1 cellular context compared by ENCODE assay signal in the genomic region with DNA sequence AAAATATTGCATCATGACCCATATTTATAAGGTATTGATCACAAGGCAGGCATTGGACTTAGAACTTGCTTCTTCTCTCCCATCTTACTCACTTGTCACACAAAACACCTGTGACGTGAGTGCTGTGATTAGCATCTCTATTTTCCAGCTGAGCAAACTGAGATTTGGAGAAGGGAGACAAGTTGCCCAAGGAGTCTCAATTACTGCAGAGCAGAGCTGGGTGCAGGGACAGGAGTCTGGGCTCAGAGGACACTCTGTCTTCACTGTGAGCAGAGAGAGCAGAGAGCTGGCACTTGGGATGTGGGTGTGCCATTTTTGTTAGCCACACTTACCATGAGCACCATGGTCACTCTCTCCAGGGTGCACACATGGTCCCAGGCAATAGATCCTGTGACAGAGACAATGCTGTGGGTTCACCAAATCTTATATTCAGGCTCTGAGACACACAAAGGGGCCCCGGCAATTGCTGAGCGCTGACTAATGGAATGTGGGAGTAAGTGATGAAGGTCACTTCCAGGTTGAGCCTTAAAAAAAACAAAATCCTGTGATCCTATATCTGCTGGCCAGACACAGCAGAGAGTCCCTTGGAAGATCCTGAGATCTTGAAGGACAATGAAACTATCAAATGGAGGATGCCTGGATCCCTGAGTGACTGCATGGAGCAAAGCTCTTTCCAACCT.
A peak's percentile ranks its signal among the peaks of the same experiment; 100 is the strongest.
TF ChIP-seq lines count a peak whose summit lies in the region.

No MANE protein-coding gene starts in this region.

TF ChIP-seq in K562, 482 proteins besides CTCF, POLR2A, EP300 and RAD21 (continued from another document):
- TF ChIP-seq, protein P1, sequence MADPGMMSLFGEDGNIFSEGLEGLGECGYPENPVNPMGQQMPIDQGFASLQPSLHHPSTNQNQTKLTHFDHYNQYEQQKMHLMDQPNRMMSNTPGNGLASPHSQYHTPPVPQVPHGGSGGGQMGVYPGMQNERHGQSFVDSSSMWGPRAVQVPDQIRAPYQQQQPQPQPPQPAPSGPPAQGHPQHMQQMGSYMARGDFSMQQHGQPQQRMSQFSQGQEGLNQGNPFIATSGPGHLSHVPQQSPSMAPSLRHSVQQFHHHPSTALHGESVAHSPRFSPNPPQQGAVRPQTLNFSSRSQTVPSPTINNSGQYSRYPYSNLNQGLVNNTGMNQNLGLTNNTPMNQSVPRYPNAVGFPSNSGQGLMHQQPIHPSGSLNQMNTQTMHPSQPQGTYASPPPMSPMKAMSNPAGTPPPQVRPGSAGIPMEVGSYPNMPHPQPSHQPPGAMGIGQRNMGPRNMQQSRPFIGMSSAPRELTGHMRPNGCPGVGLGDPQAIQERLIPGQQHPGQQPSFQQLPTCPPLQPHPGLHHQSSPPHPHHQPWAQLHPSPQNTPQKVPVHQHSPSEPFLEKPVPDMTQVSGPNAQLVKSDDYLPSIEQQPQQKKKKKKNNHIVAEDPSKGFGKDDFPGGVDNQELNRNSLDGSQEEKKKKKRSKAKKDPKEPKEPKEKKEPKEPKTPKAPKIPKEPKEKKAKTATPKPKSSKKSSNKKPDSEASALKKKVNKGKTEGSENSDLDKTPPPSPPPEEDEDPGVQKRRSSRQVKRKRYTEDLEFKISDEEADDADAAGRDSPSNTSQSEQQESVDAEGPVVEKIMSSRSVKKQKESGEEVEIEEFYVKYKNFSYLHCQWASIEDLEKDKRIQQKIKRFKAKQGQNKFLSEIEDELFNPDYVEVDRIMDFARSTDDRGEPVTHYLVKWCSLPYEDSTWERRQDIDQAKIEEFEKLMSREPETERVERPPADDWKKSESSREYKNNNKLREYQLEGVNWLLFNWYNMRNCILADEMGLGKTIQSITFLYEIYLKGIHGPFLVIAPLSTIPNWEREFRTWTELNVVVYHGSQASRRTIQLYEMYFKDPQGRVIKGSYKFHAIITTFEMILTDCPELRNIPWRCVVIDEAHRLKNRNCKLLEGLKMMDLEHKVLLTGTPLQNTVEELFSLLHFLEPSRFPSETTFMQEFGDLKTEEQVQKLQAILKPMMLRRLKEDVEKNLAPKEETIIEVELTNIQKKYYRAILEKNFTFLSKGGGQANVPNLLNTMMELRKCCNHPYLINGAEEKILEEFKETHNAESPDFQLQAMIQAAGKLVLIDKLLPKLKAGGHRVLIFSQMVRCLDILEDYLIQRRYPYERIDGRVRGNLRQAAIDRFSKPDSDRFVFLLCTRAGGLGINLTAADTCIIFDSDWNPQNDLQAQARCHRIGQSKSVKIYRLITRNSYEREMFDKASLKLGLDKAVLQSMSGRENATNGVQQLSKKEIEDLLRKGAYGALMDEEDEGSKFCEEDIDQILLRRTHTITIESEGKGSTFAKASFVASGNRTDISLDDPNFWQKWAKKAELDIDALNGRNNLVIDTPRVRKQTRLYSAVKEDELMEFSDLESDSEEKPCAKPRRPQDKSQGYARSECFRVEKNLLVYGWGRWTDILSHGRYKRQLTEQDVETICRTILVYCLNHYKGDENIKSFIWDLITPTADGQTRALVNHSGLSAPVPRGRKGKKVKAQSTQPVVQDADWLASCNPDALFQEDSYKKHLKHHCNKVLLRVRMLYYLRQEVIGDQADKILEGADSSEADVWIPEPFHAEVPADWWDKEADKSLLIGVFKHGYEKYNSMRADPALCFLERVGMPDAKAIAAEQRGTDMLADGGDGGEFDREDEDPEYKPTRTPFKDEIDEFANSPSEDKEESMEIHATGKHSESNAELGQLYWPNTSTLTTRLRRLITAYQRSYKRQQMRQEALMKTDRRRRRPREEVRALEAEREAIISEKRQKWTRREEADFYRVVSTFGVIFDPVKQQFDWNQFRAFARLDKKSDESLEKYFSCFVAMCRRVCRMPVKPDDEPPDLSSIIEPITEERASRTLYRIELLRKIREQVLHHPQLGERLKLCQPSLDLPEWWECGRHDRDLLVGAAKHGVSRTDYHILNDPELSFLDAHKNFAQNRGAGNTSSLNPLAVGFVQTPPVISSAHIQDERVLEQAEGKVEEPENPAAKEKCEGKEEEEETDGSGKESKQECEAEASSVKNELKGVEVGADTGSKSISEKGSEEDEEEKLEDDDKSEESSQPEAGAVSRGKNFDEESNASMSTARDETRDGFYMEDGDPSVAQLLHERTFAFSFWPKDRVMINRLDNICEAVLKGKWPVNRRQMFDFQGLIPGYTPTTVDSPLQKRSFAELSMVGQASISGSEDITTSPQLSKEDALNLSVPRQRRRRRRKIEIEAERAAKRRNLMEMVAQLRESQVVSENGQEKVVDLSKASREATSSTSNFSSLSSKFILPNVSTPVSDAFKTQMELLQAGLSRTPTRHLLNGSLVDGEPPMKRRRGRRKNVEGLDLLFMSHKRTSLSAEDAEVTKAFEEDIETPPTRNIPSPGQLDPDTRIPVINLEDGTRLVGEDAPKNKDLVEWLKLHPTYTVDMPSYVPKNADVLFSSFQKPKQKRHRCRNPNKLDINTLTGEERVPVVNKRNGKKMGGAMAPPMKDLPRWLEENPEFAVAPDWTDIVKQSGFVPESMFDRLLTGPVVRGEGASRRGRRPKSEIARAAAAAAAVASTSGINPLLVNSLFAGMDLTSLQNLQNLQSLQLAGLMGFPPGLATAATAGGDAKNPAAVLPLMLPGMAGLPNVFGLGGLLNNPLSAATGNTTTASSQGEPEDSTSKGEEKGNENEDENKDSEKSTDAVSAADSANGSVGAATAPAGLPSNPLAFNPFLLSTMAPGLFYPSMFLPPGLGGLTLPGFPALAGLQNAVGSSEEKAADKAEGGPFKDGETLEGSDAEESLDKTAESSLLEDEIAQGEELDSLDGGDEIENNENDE (IDR thresholded peaks at IDR 0.05; ENCODE audit: low read depth, low read length) = no peak
- TF ChIP-seq ZNF23 (CRISPR knock-in tag; IDR thresholded peaks at IDR 0.05) = no peak
- no peak for TF ChIP-seq XRCC3 (IDR thresholded peaks at IDR 0.05)
- TF ChIP-seq KDM1A (IDR thresholded peaks at IDR 0.05) = peak in 1 of 2 experiments; percentile 12; a peak in 1 of 4 replicates
- TF ChIP-seq ZKSCAN8 (CRISPR knock-in tag; IDR thresholded peaks at IDR 0.05) = no peak
- TF ChIP-seq ETV5 (CRISPR knock-in tag; IDR thresholded peaks at IDR 0.05; ENCODE audit: low read depth) = no peak
- TF ChIP-seq ZNF274 (IDR thresholded peaks at IDR 0.05; ENCODE audit: borderline replicate concordance, low read depth, low read length) = no peak
- no peak for TF ChIP-seq KLF13 (tag; IDR thresholded peaks at IDR 0.05; ENCODE audit: borderline replicate concordance, low read depth)
- peak; percentile 39 for TF ChIP-seq ARID1B (IDR thresholded peaks at IDR 0.05)
- no peak for TF ChIP-seq HMG20B (CRISPR knock-in tag; IDR thresholded peaks at IDR 0.05)
- no peak for TF ChIP-seq SP1 (CRISPR knock-in tag; IDR thresholded peaks at IDR 0.05)
- TF ChIP-seq NCOA1 (IDR thresholded peaks at IDR 0.05; ENCODE audit: low read depth) = no peak
- no peak for TF ChIP-seq SMAD4 (CRISPR knock-in tag; conservative IDR thresholded peaks at IDR 0.05)
- no peak for TF ChIP-seq TSC22D4 (tag; IDR thresholded peaks at IDR 0.05)
- TF ChIP-seq ZNF699 (CRISPR knock-in tag; IDR thresholded peaks at IDR 0.05; ENCODE audit: insufficient replicate concordance) = no peak
- no peak for TF ChIP-seq TRIM24 (IDR thresholded peaks at IDR 0.05)
- TF ChIP-seq, protein P2, sequence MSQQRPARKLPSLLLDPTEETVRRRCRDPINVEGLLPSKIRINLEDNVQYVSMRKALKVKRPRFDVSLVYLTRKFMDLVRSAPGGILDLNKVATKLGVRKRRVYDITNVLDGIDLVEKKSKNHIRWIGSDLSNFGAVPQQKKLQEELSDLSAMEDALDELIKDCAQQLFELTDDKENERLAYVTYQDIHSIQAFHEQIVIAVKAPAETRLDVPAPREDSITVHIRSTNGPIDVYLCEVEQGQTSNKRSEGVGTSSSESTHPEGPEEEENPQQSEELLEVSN (IDR thresholded peaks at IDR 0.05; ENCODE audit: borderline replicate concordance in 1 of 2, extremely low read depth in 1 of 2, insufficient read depth in 1 of 2, insufficient read length in 1 of 2, low read depth in 1 of 2, low read length in 1 of 2, poor library complexity in 1 of 2, severe bottlenecking in 1 of 2) = no peak
- no peak for TF ChIP-seq NONO (IDR thresholded peaks at IDR 0.05; ENCODE audit: low read depth in 2 of 2, low read length in 1 of 2)
- TF ChIP-seq HSF4 (CRISPR knock-in tag; IDR thresholded peaks at IDR 0.05; ENCODE audit: borderline replicate concordance) = no peak
- TF ChIP-seq HDAC3 (IDR thresholded peaks at IDR 0.05; ENCODE audit: borderline replicate concordance, partially characterized antibody) = no peak
- no peak for TF ChIP-seq ZNF174 (CRISPR knock-in tag; IDR thresholded peaks at IDR 0.05)
